8 cellular contexts compared by ENCODE assay signal in genomic region chr5:138465288-138466057, GRCh38. TPM values are rescaled to one million over a fixed set of nuclear protein-coding genes. Genes with fewer than 3 reads are reported as not detected.
DNase-seq lines count a peak whose midpoint lies in the region; ATAC-seq and TF ChIP-seq lines count a peak whose summit lies in the region.

EGR1 (plus strand) TSS chr5:138465479; CDS start chr5:138465762, 283 bp downstream.

- DNase-seq in DMS53 treated with DMSO at 0.1 percent for 48 hours (lab: John Stamatoyannopoulos, UW; ENCODE audit: unreplicated experiment) (peak; percentile 85), Panc1 (ENCODE audit: low read depth, low spot score) (peak; percentile 61)
- DNase-seq in activated T-cell treated with anti-CD3 and anti-CD28 coated beads, Interleukin-2, amount 50 U/mL, for 4 hours, result peak; percentile 96
- DNase-seq in stimulated activated CD8-positive, alpha-beta memory T cell treated with anti-CD3 and anti-CD28 coated beads, Interleukin-7, amount 100 ng/mL, for 24 hours (ENCODE audit: low read depth), result peak; percentile 89

- H3K27me3 Mint-ChIP-seq in activated T-cell treated with anti-CD3 and anti-CD28 coated beads, Interleukin-2, amount 50 U/mL, for 4 hours (ENCODE audit: low read depth), result no peaks in the 10 kb centered on the region

- CTCF ChIA-PET in Panc1 (lab: Charles Lee), result interaction anchor here (0.6 to 0.9 kb wide), 3 partner anchors 31 to 222 kb away, joined by 3 to 11 read pairs (median 4); no protein-coding TSS in a partner anchor

- peak within 1 kb of the TSS; percentile 97 for H3K27ac ChIP-seq in Panc1 (ENCODE audit: low read length)
- H3K27ac ChIP-seq in muscle layer of duodenum (ENCODE audit: low read length), result peak within 1 kb of the TSS; percentile 98

- POLR2A ChIA-PET in Panc1 (lab: Charles Lee), result interaction anchor here (0.5 to 0.8 kb wide), 3 partner anchors 10 to 107 kb away, joined by 3 to 13 read pairs (median 3); no protein-coding TSS in a partner anchor

- no peaks in the 10 kb centered on the region for H3K27me3 ChIP-seq in Panc1 (ENCODE audit: control insufficient read depth, insufficient read depth, low read length)
- H3K27me3 ChIP-seq in muscle layer of duodenum (ENCODE audit: low read depth, low read length), result no peaks in the 10 kb centered on the region

- no peak for TF ChIP-seq CTCF in Panc1 (IDR thresholded peaks at IDR 0.05)

- H3K9me3 Mint-ChIP-seq in activated T-cell treated with anti-CD3 and anti-CD28 coated beads, Interleukin-2, amount 50 U/mL, for 4 hours, result no peaks in the 10 kb centered on the region

- no TSS peak for BruUV-seq in Panc1 (replicated peaks; lab: Mats Ljungman, UMichigan)

- ATAC-seq in GM21717 (IDR thresholded peaks at IDR 0.05; ENCODE audit: unreplicated experiment) (peak; percentile 56), Panc1 (peak; percentile 80), esophagus mucosa (peak; percentile 56)
- peak; percentile 68 for ATAC-seq in activated T-cell treated with anti-CD3 and anti-CD28 coated beads, Interleukin-2, amount 50 U/mL, for 4 hours

- TF ChIP-seq RAD21 in Ishikawa (IDR thresholded peaks at IDR 0.05; ENCODE audit: low read depth), result no peak

- peaks cover 33% of the 10 kb centered on the region for H3K4me1 Mint-ChIP-seq in activated T-cell treated with anti-CD3 and anti-CD28 coated beads, Interleukin-2, amount 50 U/mL, for 4 hours (ENCODE audit: low read depth)

- H3K4me1 ChIP-seq in Panc1 (ENCODE audit: control insufficient read depth, insufficient read depth, low read length), result peaks cover 5% of the 10 kb centered on the region; the same call in 1 of the 2 replicates
- H3K4me1 ChIP-seq in muscle layer of duodenum (ENCODE audit: control insufficient read depth in 1 of 2, insufficient read depth in 2 of 2, low read length in 2 of 2), result peaks cover 0 to 18% of the 10 kb centered on the region in 2 donors

- no peaks in the 10 kb centered on the region for H3K36me3 ChIP-seq in Panc1 (ENCODE audit: control insufficient read depth, insufficient read depth, low read length)
- peaks cover 12 to 27% of the 10 kb centered on the region in 2 donors for H3K36me3 ChIP-seq in muscle layer of duodenum (ENCODE audit: control insufficient read depth in 1 of 2, insufficient read depth in 2 of 2, low read length in 2 of 2)

- intact Hi-C loops in Panc1 (cut with micrococcal nuclease; ENCODE audit: unreplicated experiment), result no loop called here

- TF ChIP-seq EP300 in Ishikawa (IDR thresholded peaks at IDR 0.05; ENCODE audit: borderline replicate concordance), result no peak

- H3K4me3 Mint-ChIP-seq in activated T-cell treated with anti-CD3 and anti-CD28 coated beads, Interleukin-2, amount 50 U/mL, for 4 hours, result peak within 1 kb of the TSS; percentile 86

- H3K9me3 ChIP-seq in Panc1 (ENCODE audit: control insufficient read depth, insufficient read depth, low read depth, low read length) (no peaks in the 10 kb centered on the region), muscle layer of duodenum (ENCODE audit: control insufficient read depth in 1 of 2, low read length in 2 of 2) (no peaks in the 10 kb centered on the region)

- in situ Hi-C loops in Panc1 (cut with HindIII; ENCODE audit: low pct_unique_long_range_greater_than_20kb, low sequenced_read_pairs), result no loop called here

- H3K4me3 ChIP-seq in Panc1 (ENCODE audit: low read depth in 2 of 2, low read length in 2 of 2), result peak within 1 kb of the TSS; percentile 81 to 87
- peak within 1 kb of the TSS; percentile 84 to 97 for H3K4me3 ChIP-seq in muscle layer of duodenum (ENCODE audit: low read depth in 1 of 2, low read length in 2 of 2)

- H3K36me3 Mint-ChIP-seq in activated T-cell treated with anti-CD3 and anti-CD28 coated beads, Interleukin-2, amount 50 U/mL, for 4 hours (ENCODE audit: insufficient read depth), result peaks cover 21% of the 10 kb centered on the region

TF ChIP-seq in Ishikawa, 13 proteins besides CTCF, POLR2A, EP300 and RAD21:
- no peak; the same call in 1 of the 2 replicates for TF ChIP-seq TCF12 (IDR thresholded peaks at IDR 0.05; ENCODE audit: low read depth)
- TF ChIP-seq CREB1 (IDR thresholded peaks at IDR 0.05; ENCODE audit: low read depth), result peak; percentile 89
- TF ChIP-seq EGR1 (IDR thresholded peaks at IDR 0.05), result peak; percentile 14; the same call in 1 of the 2 replicates

RNA-seq across cellular contexts. Expression of gene EGR1, which starts in this region (rescaled TPM):
- total RNA-seq in Panc1 (2021; ENCODE audit: unreplicated experiment) (12.0 TPM), esophagus mucosa (35.1 TPM)
- 14.0 TPM for polyA plus RNA-seq in Panc1 (2012; ENCODE audit: insufficient read length)
- total RNA-seq in activated T-cell treated with anti-CD3 and anti-CD28 coated beads, Interleukin-2, amount 50 U/mL, for 4 hours, result 10 to 100 TPM; 18.9 to 26.4 (median 20.0) TPM

Comparison
In these comparisons a context has a peak if more than half of its experiments do, and no peak if none do; other contexts are left out.
1. Peak in every context shown above with its lines: DNase-seq, ATAC-seq, H3K4me3 ChIP-seq and H3K27ac ChIP-seq.